Comparison of ENCODE assay signal across 5 cellular contexts in the genomic region with DNA sequence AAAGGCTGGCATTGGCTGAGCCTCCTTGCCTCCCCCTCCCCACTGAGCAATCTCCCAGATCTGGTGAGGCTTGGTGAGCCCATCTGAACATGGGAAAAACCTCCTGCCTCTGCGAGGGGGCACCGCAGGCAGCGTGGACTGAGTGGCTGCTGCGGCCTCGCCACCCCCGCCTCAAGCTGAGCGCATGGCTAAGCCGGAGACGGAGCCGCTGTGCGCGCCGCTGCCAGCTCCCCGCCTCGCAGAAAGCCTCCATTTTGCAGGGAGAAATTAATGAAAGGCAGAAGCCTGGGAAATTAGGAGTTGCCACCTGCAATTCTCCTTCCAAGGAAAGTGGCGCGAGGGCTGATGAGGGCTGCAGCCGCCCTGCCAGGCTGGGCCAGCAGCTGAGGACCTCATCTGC.
"Had no signal": no experiment of that assay in that cellular context is flagged by ENCODE, and none has a peak within 500 bp of the region (broad histone marks: within the 10 kb centered on the region; RNA-seq: fewer than 3 reads in every experiment).

No MANE protein-coding gene starts in this region.

- H3K9me3 ChIP-seq: HAP-1 had no signal

- H3K4me1 ChIP-seq: HAP-1 had no signal

- H3K4me2 ChIP-seq: GM23338 had no signal

- H3K4me3 ChIP-seq: GM23338, HAP-1, K562 had no signal

- DNase-seq: IMR-90 had no signal

- H3K36me3 ChIP-seq: HAP-1 had no signal

- ATAC-seq: GM23338, HCT116, K562 had no signal
